Comparison of ENCODE assay signal across 18 cellular contexts in the genomic region with DNA sequence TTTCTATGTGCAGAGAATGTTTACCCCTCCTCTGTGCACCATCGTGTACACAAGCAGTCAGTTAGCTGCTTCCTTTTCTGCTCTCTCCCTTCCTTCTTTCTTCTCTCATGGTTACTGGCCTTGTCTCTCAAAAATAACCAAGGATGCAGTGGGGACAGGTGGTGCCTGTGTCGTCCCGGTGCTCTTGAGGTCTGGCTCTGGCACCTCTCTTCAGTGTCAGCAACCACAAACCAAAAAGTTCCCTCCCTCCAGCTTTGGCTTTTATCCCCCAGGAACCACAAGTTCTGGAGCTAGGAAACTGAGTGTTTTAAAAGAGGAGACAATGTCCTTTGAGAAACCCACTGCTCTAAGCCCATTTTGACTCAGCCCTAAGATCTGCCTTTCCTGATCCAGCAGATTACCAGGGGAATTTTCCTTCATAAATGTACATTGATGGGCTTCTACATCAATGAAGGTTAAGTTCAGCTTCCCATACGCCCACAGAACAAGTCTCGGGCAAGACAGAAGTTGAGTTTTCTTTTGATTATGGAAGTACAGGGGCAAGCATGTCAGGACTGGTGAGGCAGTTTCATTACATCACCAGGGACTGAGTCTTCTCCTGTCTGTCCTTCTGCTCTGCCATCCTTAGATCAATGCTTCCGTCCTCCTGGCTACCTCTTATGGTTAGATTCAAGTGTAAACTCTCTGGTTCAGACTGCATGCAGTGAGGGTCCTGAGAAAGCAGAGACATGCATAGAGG.
"Had no signal": no experiment of that assay in that cellular context is flagged by ENCODE, and none has a peak within 500 bp of the region (broad histone marks: within the 10 kb centered on the region; RNA-seq: fewer than 3 reads in every experiment).

No MANE protein-coding gene starts in this region.

- ATAC-seq: activated CD8-positive, alpha-beta T cell treated with anti-CD3 and anti-CD28 coated beads, Interleukin-2, amount 10 ng/mL, durations not matched to agents 7 days and 5 days; heart left ventricle; right cardiac atrium; T-cell; WTC11 had no signal

- H3K9me3 Mint-ChIP-seq: activated naive CD8-positive, alpha-beta T cell treated with anti-CD3 and anti-CD28 coated beads, Interleukin-2, amount 10 ng/mL, durations not matched to agents 7 days and 5 days; T-cell; WTC11 had no signal

- H3K4me3 Mint-ChIP-seq: activated CD8-positive, alpha-beta T cell treated with anti-CD3 and anti-CD28 coated beads, Interleukin-2, amount 10 ng/mL, durations not matched to agents 7 days and 5 days; activated naive CD8-positive, alpha-beta T cell treated with anti-CD3 and anti-CD28 coated beads, Interleukin-2, amount 10 ng/mL, durations not matched to agents 7 days and 5 days; T-cell; WTC11 had no signal

- DNase-seq: activated CD4-positive, alpha-beta T cell treated with anti-CD3 and anti-CD28 coated beads for 48 hours; activated CD8-positive, alpha-beta memory T cell treated with anti-CD3 and anti-CD28 coated beads, Interleukin-2, amount 50 U/mL, for 48 hours; activated CD8-positive, alpha-beta T cell treated with anti-CD3 and anti-CD28 coated beads, Interleukin-2, amount 10 ng/mL, durations not matched to agents 7 days and 5 days; activated naive CD8-positive, alpha-beta T cell treated with anti-CD3 and anti-CD28 coated beads, Interleukin-2, amount 10 ng/mL, durations not matched to agents 7 days and 5 days; anterior cingulate cortex; dorsolateral prefrontal cortex; heart left ventricle; kidney glomerular epithelial cell; nucleus accumbens; right cardiac atrium; spleen; stimulated activated CD4-positive, alpha-beta T cell treated with anti-CD3 and anti-CD28 coated beads, Interleukin-1b, Interleukin-23, amount 100 ng/mL, for 48 hours; stimulated activated naive CD4-positive, alpha-beta T cell; substantia nigra; T-cell; trophoblast cell had no signal

- H3K27me3 Mint-ChIP-seq: progenitor cell of endocrine pancreas had no signal

- H3K36me3 Mint-ChIP-seq: activated naive CD8-positive, alpha-beta T cell treated with anti-CD3 and anti-CD28 coated beads, Interleukin-2, amount 10 ng/mL, durations not matched to agents 7 days and 5 days; T-cell; WTC11 had no signal

- H3K27ac Mint-ChIP-seq: activated CD8-positive, alpha-beta T cell treated with anti-CD3 and anti-CD28 coated beads, Interleukin-2, amount 10 ng/mL, durations not matched to agents 7 days and 5 days; activated naive CD8-positive, alpha-beta T cell treated with anti-CD3 and anti-CD28 coated beads, Interleukin-2, amount 10 ng/mL, durations not matched to agents 7 days and 5 days; progenitor cell of endocrine pancreas; T-cell; WTC11 had no signal
